14 cellular contexts compared by ENCODE assay signal in the genomic region with DNA sequence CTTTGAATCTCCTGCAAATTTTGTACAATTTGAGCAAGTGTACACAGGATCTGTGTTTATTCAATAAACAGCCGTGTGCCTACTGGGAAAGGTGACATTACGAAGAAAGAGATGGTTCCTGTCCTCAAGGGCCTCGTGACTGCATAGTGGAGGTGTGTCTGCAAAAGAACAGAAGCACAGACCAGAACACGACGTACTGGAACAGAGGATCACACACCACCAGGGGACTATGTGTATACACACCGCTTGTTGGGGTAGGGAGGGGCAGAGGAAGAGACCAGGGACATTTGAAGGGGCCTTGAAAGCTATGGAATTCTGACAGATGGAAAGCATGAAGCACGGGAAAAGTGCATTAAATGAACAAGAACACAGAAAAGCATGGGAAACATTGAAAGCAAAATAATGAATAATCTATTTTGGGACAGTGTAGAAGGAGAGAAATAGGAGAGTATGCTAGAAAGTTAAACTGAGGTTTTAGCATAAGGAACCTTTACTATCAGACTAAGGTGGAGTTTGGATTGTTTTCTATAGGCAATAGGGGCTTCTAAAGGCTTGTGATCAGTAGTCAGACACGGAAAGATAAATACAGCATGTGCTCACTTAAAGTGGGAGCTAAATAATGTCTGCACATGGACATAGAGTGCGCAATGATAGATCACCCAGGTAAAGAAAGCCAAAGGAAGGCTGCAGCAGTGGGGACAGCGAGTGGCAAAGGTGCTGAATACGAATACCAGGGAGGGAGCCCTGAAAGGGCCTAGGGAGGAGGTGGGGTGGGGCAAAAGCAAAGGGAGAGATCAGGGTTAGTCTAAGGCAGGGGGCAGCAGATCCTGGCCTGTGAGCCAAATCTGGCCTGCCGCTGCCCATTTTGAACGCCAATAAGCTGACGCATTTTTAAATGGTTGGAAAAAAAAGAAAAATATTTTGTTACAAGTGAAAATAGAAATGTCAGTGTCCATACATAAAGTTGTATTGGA. TPM values are rescaled to one million over a fixed set of nuclear protein-coding genes. Genes with fewer than 3 reads are reported as not detected.
DNase-seq lines count a peak whose midpoint lies in the region; ATAC-seq and TF ChIP-seq lines count a peak whose summit lies in the region.
"Had no signal": no experiment of that assay in that cellular context is flagged by ENCODE, and none has a peak within 500 bp of the region (broad histone marks: within the 10 kb centered on the region; RNA-seq: fewer than 3 reads in every experiment).

No MANE protein-coding gene starts in this region.

- H3K27me3 ChIP-seq in endocrine pancreas (ENCODE audit: control insufficient read depth, insufficient read depth, low read length), result no peaks in the 10 kb centered on the region
- no peaks in the 10 kb centered on the region for H3K27me3 ChIP-seq in lower lobe of right lung (ENCODE audit: low read depth)
- H3K27me3 ChIP-seq in testis, result no peaks in the 10 kb centered on the region

- TF ChIP-seq CTCF in lower lobe of right lung (IDR thresholded peaks at IDR 0.05), result no peak
- TF ChIP-seq CTCF in testis (IDR thresholded peaks at IDR 0.05), result no peak
- TF ChIP-seq CTCF in GM10248 (IDR thresholded peaks at IDR 0.05; ENCODE audit: control extremely low read depth, extremely low read depth, low read depth, missing control alignments), result no peak

- no peak for TF ChIP-seq POLR2A in testis (IDR thresholded peaks at IDR 0.05)

- H3K27ac ChIP-seq in lower lobe of right lung (peak overlapping the region; percentile 57), testis (peak overlapping the region; percentile 29 to 44)
- H3K27ac ChIP-seq: 22Rv1 had no signal

- CTCF ChIA-PET in GM10248 (lab: Yijun Ruan, JAX), result interaction anchor here (1.3 kb wide), 2 partner anchors 34 to 62 kb away, joined by 3 read pairs; no protein-coding TSS in a partner anchor

- H3K36me3 ChIP-seq in endocrine pancreas (ENCODE audit: control insufficient read depth, insufficient read depth, low read length) (no peaks in the 10 kb centered on the region), lower lobe of right lung (no peaks in the 10 kb centered on the region), testis (ENCODE audit: low read depth, missing control alignments) (no peaks in the 10 kb centered on the region)

- H3K9me3 ChIP-seq in endocrine pancreas (ENCODE audit: control insufficient read depth, low read length) (no peaks in the 10 kb centered on the region), lower lobe of right lung (no peaks in the 10 kb centered on the region), testis (no peaks in the 10 kb centered on the region)

- 58 to 67% methylated on average over 14 of the region's 14 CpGs for WGBS in testis, 2 donors

- ATAC-seq in lower lobe of right lung, result peak; percentile 94 to 97

- POLR2A ChIA-PET in GM10248 (lab: Yijun Ruan, JAX), result no interaction called here

- H3K4me3 ChIP-seq in endocrine pancreas (ENCODE audit: control insufficient read depth, insufficient read depth, low read length) (peak overlapping the region; percentile 30), lower lobe of right lung (no peak overlapping the region), testis (no peak overlapping the region)
- H3K4me3 ChIP-seq: skin epidermis had no signal

- no peak overlapping the region for H3K9ac ChIP-seq in endocrine pancreas (ENCODE audit: control insufficient read depth, insufficient read depth, low read length)

- intact Hi-C loops in lower lobe of right lung (cut with DNase I), result no loop called here
- intact Hi-C loops in testis (cut with DNase I; ENCODE audit: low total_unique reads), result no loop called here

- peak; percentile 25 for DNase-seq in DMS53 (lab: John Stamatoyannopoulos, UW)
- no peak for DNase-seq in DMS53 treated with DMSO at 0.1 percent for 48 hours (lab: John Stamatoyannopoulos, UW; ENCODE audit: unreplicated experiment)
- peak; percentile 67 for DNase-seq in lower lobe of right lung
- DNase-seq in testis, result peak; percentile 34
- DNase-seq in SK-N-DZ (ENCODE audit: low spot score), result no peak
- DNase-seq in putamen (ENCODE audit: low spot score), result no peak
- DNase-seq in GM10248 (ENCODE audit: extremely low spot score), result no peak
- DNase-seq: CD4-positive, alpha-beta memory T cell; hypothalamus; KBM-7; NCI-H1417 had no signal

- H3K4me1 ChIP-seq in endocrine pancreas (ENCODE audit: control insufficient read depth, insufficient read depth, low read length) (peaks cover 28% of the 10 kb centered on the region), lower lobe of right lung (peaks cover 84% of the 10 kb centered on the region), testis (peaks cover 33% of the 10 kb centered on the region)

RNA-seq across cellular contexts. Expression of a gene that starts 11.0 kb away (rescaled TPM):
- total RNA-seq in lower lobe of right lung (156 TPM), testis (100 to 1,000 TPM; 117 to 142 TPM)
- polyA plus RNA-seq in testis (ENCODE audit: insufficient read depth, low read depth, low replicate concordance), result 100 TPM
- 12.5 and 14.3 TPM in 2 replicates for polyA plus RNA-seq in SK-N-DZ (2014; cell fraction: cytosol; rRNA removed)
- polyA plus RNA-seq in SK-N-DZ (2014; cell fraction: nucleus; rRNA removed), result 8.6 and 11.8 TPM in 2 replicates

Comparison
In these comparisons a context has a peak if more than half of its experiments do, and no peak if none do; other contexts are left out.
1. DNase-seq: peak in DMS53 (single experiment), lower lobe of right lung (single experiment) and testis (single experiment); none in DMS53 treated with DMSO at 0.1 percent for 48 hours (single experiment), SK-N-DZ (single experiment), putamen (single experiment) and GM10248 (single experiment).